Comparison of ENCODE assay signal across 20 cellular contexts in the genomic region with DNA sequence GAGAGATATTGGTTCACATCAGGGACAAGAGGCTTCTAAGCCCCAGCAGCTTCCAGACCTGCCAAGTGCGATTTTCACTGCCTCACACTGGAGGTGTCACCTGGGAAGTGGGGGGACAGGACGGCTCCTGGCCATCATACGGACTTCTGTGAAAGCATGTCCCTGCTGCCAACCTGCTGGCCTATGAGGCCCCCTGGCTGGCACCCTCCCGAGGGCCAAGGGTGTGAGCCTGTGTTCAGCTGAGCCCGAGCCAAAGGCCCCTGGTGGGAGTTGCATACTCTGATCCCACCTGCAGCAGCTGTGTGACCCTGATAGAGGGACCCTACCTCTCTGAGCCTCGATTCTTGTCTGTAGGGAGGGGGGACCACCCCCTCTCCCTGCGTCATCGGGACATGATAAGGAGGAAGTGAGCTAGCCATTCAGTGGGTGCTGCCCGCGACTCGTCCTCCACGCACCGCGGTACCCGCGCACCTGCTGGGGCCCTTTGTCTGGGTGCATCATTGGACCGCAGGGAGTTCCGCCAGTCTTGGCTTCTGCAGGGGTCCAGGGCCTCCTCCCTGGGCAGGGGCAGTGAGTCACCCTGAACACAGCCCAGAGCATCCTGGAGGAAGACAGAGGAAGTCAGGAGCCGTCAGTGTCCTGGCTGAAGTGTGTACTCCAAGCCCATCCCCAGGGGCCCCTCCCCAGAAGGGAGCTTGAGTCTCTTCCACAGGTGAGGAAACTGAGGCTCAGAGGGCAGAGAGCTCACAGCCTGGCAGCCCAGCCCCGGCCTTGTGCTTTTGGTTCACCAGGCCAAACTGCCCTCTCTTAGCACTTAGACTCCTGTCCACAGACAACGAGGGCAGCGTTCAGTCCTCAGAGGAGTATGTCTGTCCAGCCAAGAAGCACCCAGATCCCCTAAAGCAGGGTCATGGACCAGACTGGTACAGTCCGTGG. TPM values are rescaled to one million over a fixed set of nuclear protein-coding genes. Genes with fewer than 3 reads are reported as not detected.
DNase-seq lines count a peak whose midpoint lies in the region; ATAC-seq and TF ChIP-seq lines count a peak whose summit lies in the region.
"Had no signal": no experiment of that assay in that cellular context is flagged by ENCODE, and none has a peak within 500 bp of the region (broad histone marks: within the 10 kb centered on the region; RNA-seq: fewer than 3 reads in every experiment).

No MANE protein-coding gene starts in this region.

- intact Hi-C loops in sciatic nerve (cut with DNase I), result no loop called here

- no peaks in the 10 kb centered on the region for H3K27me3 ChIP-seq in endodermal cell (ENCODE audit: control insufficient read depth, insufficient read depth, low read length, poor library complexity, severe bottlenecking)
- H3K27me3 ChIP-seq: BE2C had no signal

- H3K9ac ChIP-seq in endodermal cell (ENCODE audit: extremely low read depth, low read length, poor library complexity, severe bottlenecking), result no peak overlapping the region
- H3K9ac ChIP-seq: SK-N-SH had no signal

- no peak overlapping the region for H3K27ac Mint-ChIP-seq in endodermal cell
- H3K27ac Mint-ChIP-seq: CD8-positive, alpha-beta T cell had no signal

- ATAC-seq in sciatic nerve (no peak), GM19328 (IDR thresholded peaks at IDR 0.05; ENCODE audit: unreplicated experiment) (no peak)
- ATAC-seq: CD8-positive, alpha-beta T cell had no signal

- H3K4me3 Mint-ChIP-seq in endodermal cell, result no peak overlapping the region
- H3K4me3 Mint-ChIP-seq: CD8-positive, alpha-beta T cell had no signal

- no peak overlapping the region for H3K4me3 ChIP-seq in endodermal cell (ENCODE audit: low read length)
- H3K4me3 ChIP-seq: HAP-1 had no signal

- no peaks in the 10 kb centered on the region for H3K9me3 ChIP-seq in endodermal cell (ENCODE audit: control insufficient read depth, low read length)
- H3K9me3 ChIP-seq: BE2C, HAP-1, SK-N-SH had no signal

- H3K36me3 ChIP-seq in endodermal cell (ENCODE audit: control insufficient read depth, insufficient read depth, low read length), result no peaks in the 10 kb centered on the region
- H3K36me3 ChIP-seq: BE2C, HAP-1 had no signal

- 83 to 88% methylated on average over 11 to 23 of the region's 23 CpGs for WGBS in endodermal cell (ENCODE audit: insufficient coverage in 1 of 2, insufficient read length in 1 of 2), 2 experiments

- H3K4me1 Mint-ChIP-seq in endodermal cell, result no peaks in the 10 kb centered on the region

- no peaks in the 10 kb centered on the region for H3K36me3 Mint-ChIP-seq in endodermal cell (ENCODE audit: low read depth)
- H3K36me3 Mint-ChIP-seq: CD8-positive, alpha-beta T cell had no signal

- no peaks in the 10 kb centered on the region for H3K4me1 ChIP-seq in endodermal cell (ENCODE audit: control insufficient read depth, insufficient read depth, low read length)
- H3K4me1 ChIP-seq: BE2C, HAP-1 had no signal

- no peaks in the 10 kb centered on the region for H3K9me3 Mint-ChIP-seq in endodermal cell
- H3K9me3 Mint-ChIP-seq: CD8-positive, alpha-beta T cell had no signal

- peaks cover 4% of the 10 kb centered on the region for H3K27me3 Mint-ChIP-seq in endodermal cell (ENCODE audit: insufficient read depth)

- H3K27ac ChIP-seq in endodermal cell (ENCODE audit: low read depth, low read length), result no peak overlapping the region

- DNase-seq in NCI-H345 (lab: John Stamatoyannopoulos, UW), result peak; percentile 32
- DNase-seq in NCI-H345 treated with DMSO at 0.1 percent for 48 hours (lab: John Stamatoyannopoulos, UW; ENCODE audit: unreplicated experiment), result no peak
- DNase-seq in HT1080 (ENCODE audit: low read depth), result peak; percentile 48
- peak; percentile 38 for DNase-seq in endodermal cell
- peak; percentile 34 for DNase-seq in sciatic nerve (ENCODE audit: low spot score)
- no peak for DNase-seq in amygdala (lab: John Stamatoyannopoulos, UW)
- no peak for DNase-seq in KG1 (lab: John Stamatoyannopoulos, UW)
- DNase-seq: 8988T; BE2C; CD8-positive, alpha-beta T cell; DMS79; NCI-H1105 treated with DMSO at 0.1 percent for 48 hours; NCI-H1694 treated with DMSO at 0.1 percent for 48 hours; NCI-H2107; NCI-H524 treated with DMSO at 0.1 percent for 48 hours; SHP77; SK-N-SH had no signal

- no peak for TF ChIP-seq CTCF in endodermal cell (conservative IDR thresholded peaks at IDR 0.05)

RNA-seq across cellular contexts. Expression of a gene that starts 24.1 kb away (rescaled TPM):
- not detected in 2 replicates for total RNA-seq in HT1080 (2014; rRNA removed; shearing (Covaris generic))
- not detected in 2 replicates for polyA plus RNA-seq in HT1080 (2015; cell fraction: cytosol; rRNA removed)
- polyA plus RNA-seq in HT1080 (2015; cell fraction: nucleus; rRNA removed), result not detected in 2 replicates
- total RNA-seq in endodermal cell, result 1 to 10 TPM in 1 of 2 donors, under 1 TPM in 1; 0.84 to 1.6 TPM
- polyA plus RNA-seq in endodermal cell (2013, experiment 1 of 2), result 0.11 TPM
- polyA plus RNA-seq in endodermal cell (2013, experiment 2 of 2), result 0.17 TPM
- total RNA-seq in sciatic nerve, result 0.09 TPM
- total RNA-seq: RPMI7951 had no signal

Comparison
In these comparisons a context has a peak if more than half of its experiments do, and no peak if none do; other contexts are left out.
1. DNase-seq: peak in NCI-H345 (single experiment), HT1080 (single experiment), endodermal cell (single experiment) and sciatic nerve (single experiment); none in NCI-H345 treated with DMSO at 0.1 percent for 48 hours (single experiment), amygdala (0 of 56) and KG1 (single experiment).